13 cellular contexts compared by ENCODE assay signal in the genomic region with DNA sequence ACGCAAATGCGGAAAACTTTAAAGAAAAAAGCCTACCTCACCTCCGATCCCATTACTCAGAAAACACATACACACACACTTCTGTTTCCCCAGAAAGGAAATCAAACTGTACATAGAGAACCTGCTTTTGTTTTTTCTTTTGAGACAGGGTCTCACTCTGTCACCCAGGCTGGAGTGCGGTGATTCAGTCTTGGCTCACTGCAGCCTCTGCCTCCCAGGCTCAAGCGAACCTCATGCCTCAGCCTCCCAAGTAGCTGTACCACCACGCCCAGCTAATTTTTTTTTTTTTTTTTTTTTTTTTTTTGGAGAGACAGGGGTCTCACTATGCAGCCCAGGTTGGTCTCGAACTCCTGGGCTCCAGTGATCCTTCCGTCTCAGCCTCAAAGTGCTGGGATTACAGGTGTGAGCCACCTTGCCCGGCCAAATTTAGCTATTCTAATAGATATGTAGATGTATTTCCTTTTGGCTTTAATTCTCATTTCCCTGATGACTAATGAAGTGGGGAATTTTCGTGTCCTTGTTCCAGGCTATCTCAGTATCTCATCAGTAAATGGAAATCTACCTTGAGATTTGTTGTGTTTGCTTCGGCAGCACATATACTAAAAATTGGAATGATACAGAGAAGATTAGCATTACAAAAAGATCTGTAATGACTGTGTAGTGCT. TPM values are rescaled to one million over a fixed set of nuclear protein-coding genes. Genes with fewer than 3 reads are reported as not detected.
A peak's percentile ranks its signal among the peaks of the same experiment; 100 is the strongest.
DNase-seq lines count a peak whose midpoint lies in the region; ATAC-seq, FAIRE-seq and TF ChIP-seq lines count a peak whose summit lies in the region.
"Had no signal": no experiment of that assay in that cellular context is flagged by ENCODE, and none has a peak within 500 bp of the region (broad histone marks: within the 10 kb centered on the region; RNA-seq: fewer than 3 reads in every experiment).

No MANE protein-coding gene starts in this region.

- intact Hi-C loops in activated CD4-positive, alpha-beta T cell treated with anti-CD3 and anti-CD28 coated beads for 36 hours (cut with DNase I, micrococcal nuclease): loop anchor here (1.0 kb wide), 2 partner anchors 20 to 25 kb away; no protein-coding TSS in a partner anchor

- no peaks in the 10 kb centered on the region for H3K36me3 ChIP-seq in effector memory CD4-positive, alpha-beta T cell (ENCODE audit: control insufficient read depth, insufficient read depth, low read length)
- H3K36me3 ChIP-seq: MG63 had no signal

- peak; percentile 47 for DNase-seq in activated CD4-positive, alpha-beta T cell treated with anti-CD3 and anti-CD28 coated beads for 36 hours
- no peak for DNase-seq in activated CD4-positive, alpha-beta T cell treated with anti-CD3 and anti-CD28 coated beads, Interleukin-2, amount 50 U/mL, for 1 hour
- DNase-seq in SW480 (ENCODE audit: low spot score) (peak; percentile 38), GM19239 (ENCODE audit: insufficient read length, low spot score) (no peak), T1000 (lab: John Stamatoyannopoulos, UW) (no peak), GM10266 (ENCODE audit: extremely low spot score) (no peak)
- DNase-seq in effector memory CD4-positive, alpha-beta T cell: no peak
- DNase-seq: dorsolateral prefrontal cortex, GDM1, H9, MG63, NCI-H524 treated with DMSO at 0.1 percent for 48 hours had no signal

- no peak for TF ChIP-seq CTCF in GM10266 (IDR thresholded peaks at IDR 0.05; ENCODE audit: control insufficient read depth, insufficient read depth, low read depth, missing control alignments)

- H3K9me3 Mint-ChIP-seq in activated CD4-positive, alpha-beta T cell treated with anti-CD3 and anti-CD28 coated beads for 36 hours (ENCODE audit: low read depth): peaks cover 2% of the 10 kb centered on the region
- peaks cover 3% of the 10 kb centered on the region for H3K9me3 Mint-ChIP-seq in stimulated activated memory B cell treated with anti-CD40 and anti-IgM and Interleukin-4, amounts not matched to agents 10 μg/mL and 1 μg/mL and 100 μg/mL, for 72 hours

- H3K4me3 ChIP-seq in effector memory CD4-positive, alpha-beta T cell (ENCODE audit: insufficient read depth, low read depth, low read length, poor library complexity, severe bottlenecking): no peak overlapping the region
- H3K4me3 ChIP-seq: dorsolateral prefrontal cortex, MG63 had no signal

- peak overlapping the region; percentile 87 for H3K27ac Mint-ChIP-seq in activated CD4-positive, alpha-beta T cell treated with anti-CD3 and anti-CD28 coated beads for 36 hours
- H3K27ac Mint-ChIP-seq in stimulated activated memory B cell treated with anti-CD40 and anti-IgM and Interleukin-4, amounts not matched to agents 10 μg/mL and 1 μg/mL and 100 μg/mL, for 72 hours: peak overlapping the region; percentile 90
- H3K27ac Mint-ChIP-seq: H9 had no signal

- H3K36me3 Mint-ChIP-seq in activated CD4-positive, alpha-beta T cell treated with anti-CD3 and anti-CD28 coated beads for 36 hours (ENCODE audit: low read depth): peaks cover 6% of the 10 kb centered on the region
- H3K36me3 Mint-ChIP-seq in stimulated activated memory B cell treated with anti-CD40 and anti-IgM and Interleukin-4, amounts not matched to agents 10 μg/mL and 1 μg/mL and 100 μg/mL, for 72 hours: peaks cover 4% of the 10 kb centered on the region

- peak; percentile 9 for ATAC-seq in activated CD4-positive, alpha-beta T cell treated with anti-CD3 and anti-CD28 coated beads for 36 hours
- no peak for ATAC-seq in stimulated activated memory B cell treated with anti-CD40 and anti-IgM and Interleukin-4, amounts not matched to agents 10 μg/mL and 1 μg/mL and 100 μg/mL, for 72 hours

- no peaks in the 10 kb centered on the region for H3K27me3 Mint-ChIP-seq in activated CD4-positive, alpha-beta T cell treated with anti-CD3 and anti-CD28 coated beads for 36 hours
- H3K27me3 Mint-ChIP-seq in stimulated activated memory B cell treated with anti-CD40 and anti-IgM and Interleukin-4, amounts not matched to agents 10 μg/mL and 1 μg/mL and 100 μg/mL, for 72 hours: no peaks in the 10 kb centered on the region

- H3K9me3 ChIP-seq in effector memory CD4-positive, alpha-beta T cell (ENCODE audit: control insufficient read depth, low read length): no peaks in the 10 kb centered on the region
- H3K9me3 ChIP-seq: MG63 had no signal

- POLR2A ChIA-PET in activated CD4-positive, alpha-beta T cell treated with anti-CD3 and anti-CD28 coated beads for 36 hours (lab: Charles Lee): interaction anchor here (0.6 to 1.2 kb wide), 3 partner anchors 20 to 63 kb away, joined by 3 read pairs; no protein-coding TSS in a partner anchor

- peaks cover 37% of the 10 kb centered on the region for H3K4me1 ChIP-seq in effector memory CD4-positive, alpha-beta T cell (ENCODE audit: control insufficient read depth, insufficient read depth, low read length, poor library complexity, severe bottlenecking)

- peak overlapping the region; percentile 39 for H3K4me3 Mint-ChIP-seq in activated CD4-positive, alpha-beta T cell treated with anti-CD3 and anti-CD28 coated beads for 36 hours
- H3K4me3 Mint-ChIP-seq in stimulated activated memory B cell treated with anti-CD40 and anti-IgM and Interleukin-4, amounts not matched to agents 10 μg/mL and 1 μg/mL and 100 μg/mL, for 72 hours: no peak overlapping the region
- H3K4me3 Mint-ChIP-seq: H9 had no signal

- peak overlapping the region; percentile 85 for H3K27ac ChIP-seq in effector memory CD4-positive, alpha-beta T cell (ENCODE audit: insufficient read depth, low read length, poor library complexity, severe bottlenecking)
- H3K27ac ChIP-seq: dorsolateral prefrontal cortex had no signal

- no peaks in the 10 kb centered on the region for H3K27me3 ChIP-seq in effector memory CD4-positive, alpha-beta T cell (replicated peaks; ENCODE audit: control insufficient read depth, insufficient read depth, low read length, poor library complexity, severe bottlenecking)
- H3K27me3 ChIP-seq: dorsolateral prefrontal cortex, MG63 had no signal

- peaks cover 47% of the 10 kb centered on the region for H3K4me1 Mint-ChIP-seq in activated CD4-positive, alpha-beta T cell treated with anti-CD3 and anti-CD28 coated beads for 36 hours
- peaks cover 46% of the 10 kb centered on the region for H3K4me1 Mint-ChIP-seq in stimulated activated memory B cell treated with anti-CD40 and anti-IgM and Interleukin-4, amounts not matched to agents 10 μg/mL and 1 μg/mL and 100 μg/mL, for 72 hours

- no peak for FAIRE-seq in GM19239 (lab: Jason Lieb, UNC)

- CTCF ChIA-PET in activated CD4-positive, alpha-beta T cell treated with anti-CD3 and anti-CD28 coated beads for 36 hours (lab: Charles Lee): interaction anchor here (0.6 to 1.8 kb wide), 8 partner anchors 13 to 64 kb away, joined by 3 to 8 read pairs (median 4); no protein-coding TSS in a partner anchor

RNA-seq across cellular contexts. Expression of a gene that starts 25.7 kb away (rescaled TPM):
- 10 to 100 TPM; 56.2 to 58.4 TPM for total RNA-seq in activated CD4-positive, alpha-beta T cell treated with anti-CD3 and anti-CD28 coated beads for 36 hours

Comparison
In these comparisons a context has a peak if more than half of its experiments do, and no peak if none do; other contexts are left out.
1. DNase-seq: peak in activated CD4-positive, alpha-beta T cell treated with anti-CD3 and anti-CD28 coated beads for 36 hours (single experiment) and SW480 (single experiment); none in activated CD4-positive, alpha-beta T cell treated with anti-CD3 and anti-CD28 coated beads, Interleukin-2, amount 50 U/mL, for 1 hour (single experiment), effector memory CD4-positive, alpha-beta T cell (0 of 3), GM19239 (single experiment), T1000 (single experiment) and GM10266 (single experiment).